18 cellular contexts compared by ENCODE assay signal in genomic region chr2:139365189-139365588, GRCh38.
DNase-seq lines count a peak whose midpoint lies in the region; ATAC-seq and TF ChIP-seq lines count a peak whose summit lies in the region.
"Had no signal": no experiment of that assay in that cellular context is flagged by ENCODE, and none has a peak within 500 bp of the region (broad histone marks: within the 10 kb centered on the region; RNA-seq: fewer than 3 reads in every experiment).

No MANE protein-coding gene starts in this region.

- H3K4me3 ChIP-seq in BE2C (ENCODE audit: low read depth, low read length) (no peak overlapping the region), lower leg skin (ENCODE audit: low read depth, poor library complexity, severe bottlenecking) (no peak overlapping the region)
- H3K4me3 ChIP-seq: BLaER1, GM12878, GM23338, HAP-1 had no signal

- H3K36me3 ChIP-seq in BE2C = no peaks in the 10 kb centered on the region
- H3K36me3 ChIP-seq: BLaER1, HAP-1 had no signal

- peaks cover 6% of the 10 kb centered on the region for H3K9me3 Mint-ChIP-seq in activated CD8-positive, alpha-beta T cell treated with anti-CD3 and anti-CD28 coated beads for 36 hours
- H3K9me3 Mint-ChIP-seq: GM23338 had no signal

- POLR2A ChIA-PET in activated CD8-positive, alpha-beta T cell treated with anti-CD3 and anti-CD28 coated beads for 36 hours (lab: Charles Lee) = no interaction called here

- 86 to 88% methylated on average over 5 of the region's 5 CpGs for WGBS in lower leg skin, 2 donors

- no peaks in the 10 kb centered on the region for H3K27me3 ChIP-seq in BE2C
- H3K27me3 ChIP-seq: BLaER1 had no signal

- H3K27ac Mint-ChIP-seq in activated CD8-positive, alpha-beta T cell treated with anti-CD3 and anti-CD28 coated beads for 36 hours = no peak overlapping the region
- H3K27ac Mint-ChIP-seq: CD4-positive, CD25-positive, alpha-beta regulatory T cell; CD8-positive, alpha-beta T cell; GM23338; HFFc6 had no signal

- DNase-seq in BE2C (peak; percentile 16), NCI-H1436 (lab: John Stamatoyannopoulos, UW) (peak; percentile 49), NCI-H69 (lab: John Stamatoyannopoulos, UW) (peak; percentile 56), DMS53 treated with DMSO at 0.1 percent for 48 hours (lab: John Stamatoyannopoulos, UW; ENCODE audit: unreplicated experiment) (no peak), lower leg skin (ENCODE audit: low spot score in 2 of 2) (no peak)
- DNase-seq in activated CD8-positive, alpha-beta T cell treated with anti-CD3 and anti-CD28 coated beads for 36 hours = no peak
- DNase-seq: Caco-2; CD4-positive, CD25-positive, alpha-beta regulatory T cell; CD8-positive, alpha-beta T cell; DMS153; DMS79; EL; GDM1; HFFc6 had no signal

- no peaks in the 10 kb centered on the region for H3K4me1 Mint-ChIP-seq in activated CD8-positive, alpha-beta T cell treated with anti-CD3 and anti-CD28 coated beads for 36 hours (ENCODE audit: low read depth)
- H3K4me1 Mint-ChIP-seq: CD4-positive, CD25-positive, alpha-beta regulatory T cell had no signal

- intact Hi-C loops in lower leg skin (cut with DNase I; ENCODE audit: low total_unique reads) = no loop called here
- intact Hi-C loops in activated CD8-positive, alpha-beta T cell treated with anti-CD3 and anti-CD28 coated beads for 36 hours (cut with micrococcal nuclease) = no loop called here

- H3K36me3 Mint-ChIP-seq in activated CD8-positive, alpha-beta T cell treated with anti-CD3 and anti-CD28 coated beads for 36 hours (ENCODE audit: low read depth) = no peaks in the 10 kb centered on the region
- H3K36me3 Mint-ChIP-seq: CD4-positive, CD25-positive, alpha-beta regulatory T cell; CD8-positive, alpha-beta T cell had no signal

- H3K27me3 Mint-ChIP-seq in activated CD8-positive, alpha-beta T cell treated with anti-CD3 and anti-CD28 coated beads for 36 hours = no peaks in the 10 kb centered on the region
- H3K27me3 Mint-ChIP-seq: CD4-positive, CD25-positive, alpha-beta regulatory T cell had no signal

- H3K4me3 Mint-ChIP-seq in activated CD8-positive, alpha-beta T cell treated with anti-CD3 and anti-CD28 coated beads for 36 hours = no peak overlapping the region
- H3K4me3 Mint-ChIP-seq: CD4-positive, CD25-positive, alpha-beta regulatory T cell; CD8-positive, alpha-beta T cell; GM23338; HFFc6 had no signal

- TF ChIP-seq CTCF in BE2C (IDR thresholded peaks at IDR 0.05; ENCODE audit: low read depth, low read length) = no peak
- no peak for TF ChIP-seq CTCF in lower leg skin (IDR thresholded peaks at IDR 0.05)
- TF ChIP-seq CTCF in activated CD8-positive, alpha-beta T cell treated with anti-CD3 and anti-CD28 coated beads for 36 hours (IDR thresholded peaks at IDR 0.05) = no peak

- no peak for TF ChIP-seq POLR2A in lower leg skin (IDR thresholded peaks at IDR 0.05)

- no peaks in the 10 kb centered on the region for H3K4me1 ChIP-seq in BE2C
- H3K4me1 ChIP-seq: Caco-2 had no signal

- CTCF ChIA-PET in activated CD8-positive, alpha-beta T cell treated with anti-CD3 and anti-CD28 coated beads for 36 hours (lab: Charles Lee) = no interaction called here

- no peaks in the 10 kb centered on the region for H3K9me3 ChIP-seq in BE2C
- H3K9me3 ChIP-seq: BLaER1, Caco-2, HAP-1 had no signal

- no peak for ATAC-seq in activated CD8-positive, alpha-beta T cell treated with anti-CD3 and anti-CD28 coated beads for 36 hours
- ATAC-seq: CD8-positive, alpha-beta T cell; GM12878; GM23338 had no signal

Comparison
In these comparisons a context has a peak if more than half of its experiments do, and no peak if none do; other contexts are left out.
1. DNase-seq: peak in BE2C (single experiment), NCI-H1436 (single experiment) and NCI-H69 (single experiment); none in DMS53 treated with DMSO at 0.1 percent for 48 hours (single experiment), lower leg skin (0 of 2) and activated CD8-positive, alpha-beta T cell treated with anti-CD3 and anti-CD28 coated beads for 36 hours (single experiment).